ENCODE assay signal across 8 cellular contexts in the genomic region with DNA sequence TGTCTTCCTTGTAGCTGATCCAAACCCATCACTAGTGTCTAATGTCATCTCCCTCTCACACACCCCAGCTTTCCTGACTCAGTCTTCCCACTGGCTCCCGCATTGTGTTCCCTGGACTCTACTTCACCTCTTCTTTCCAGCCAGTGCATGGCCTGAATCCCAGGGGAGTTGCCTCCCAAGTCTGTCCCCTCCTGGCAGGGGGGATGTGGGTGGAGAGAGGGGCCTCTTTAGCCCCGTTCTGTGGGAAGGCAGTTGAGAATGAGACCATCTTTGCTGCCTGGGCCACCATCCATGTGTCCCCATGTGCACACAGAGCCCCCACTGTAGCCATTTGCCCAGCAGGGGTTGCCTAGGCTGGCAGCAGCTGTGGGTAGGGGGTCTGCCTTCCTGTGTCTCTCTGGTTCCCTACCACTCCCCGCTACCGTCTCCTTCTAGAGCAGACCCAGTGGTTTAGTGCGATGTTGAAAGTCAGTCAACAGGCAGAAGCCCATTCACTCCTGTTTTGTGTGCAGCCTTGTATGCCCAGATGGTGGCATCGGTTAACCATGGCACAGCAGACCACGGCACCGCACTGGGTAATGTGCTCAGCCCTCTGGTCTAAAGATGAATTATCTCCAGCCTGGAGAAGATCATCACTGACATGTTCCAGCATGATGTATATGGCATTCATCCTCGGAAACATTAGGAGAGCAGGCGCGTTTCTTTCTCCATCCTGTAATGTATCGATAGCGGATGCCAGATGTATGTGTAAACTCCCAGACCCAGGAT.
A peak's percentile ranks its signal among the peaks of the same experiment; 100 is the strongest.
DNase-seq lines count a peak whose midpoint lies in the region; ATAC-seq, FAIRE-seq and TF ChIP-seq lines count a peak whose summit lies in the region.

No MANE protein-coding gene starts in this region.

- ATAC-seq in omental fat pad (ENCODE audit: low FRiP score) = no peak
- ATAC-seq in GM21529 (IDR thresholded peaks at IDR 0.05; ENCODE audit: unreplicated experiment) = no peak

- DNase-seq in NCI-H69 (lab: John Stamatoyannopoulos, UW) (peak; percentile 63), cardiac fibroblast (ENCODE audit: low read depth in 2 of 2) (peak; percentile 11 to 34), urothelium cell line (ENCODE audit: low spot score) (no peak), omental fat pad (ENCODE audit: low spot score) (no peak), NCI-H2196 treated with DMSO at 0.1 percent for 48 hours (lab: John Stamatoyannopoulos, UW; ENCODE audit: unreplicated experiment) (no peak)
- DNase-seq in stimulated activated CD4-positive, alpha-beta T cell treated with anti-CD3 and anti-CD28 coated beads, Interleukin-15, amount 100 ng/mL, for 24 hours = peak; percentile 42

- peak; percentile 42 for TF ChIP-seq CTCF in GM12873 (IDR thresholded peaks at IDR 0.05; ENCODE audit: insufficient read depth, low read depth, low read length, missing control alignments)
- TF ChIP-seq CTCF in cardiac fibroblast (IDR thresholded peaks at IDR 0.05; ENCODE audit: low read depth, low read length) = peak; percentile 12
- no peak for TF ChIP-seq CTCF in omental fat pad (IDR thresholded peaks at IDR 0.05)

- FAIRE-seq in urothelium cell line (lab: Jason Lieb, UNC) = no peak

- H3K4me3 ChIP-seq in cardiac fibroblast (replicated peaks in 1 of 2; ENCODE audit: low read depth in 2 of 2, low read length in 2 of 2) = no peak overlapping the region

Comparison
In these comparisons a context has a peak if more than half of its experiments do, and no peak if none do; other contexts are left out.
1. CTCF ChIP-seq: peak in GM12873 (single experiment) and cardiac fibroblast (single experiment); none in omental fat pad (0 of 3).
2. DNase-seq: peak in NCI-H69 (single experiment), cardiac fibroblast (2 of 2) and stimulated activated CD4-positive, alpha-beta T cell treated with anti-CD3 and anti-CD28 coated beads, Interleukin-15, amount 100 ng/mL, for 24 hours (single experiment); none in urothelium cell line (single experiment), omental fat pad (single experiment) and NCI-H2196 treated with DMSO at 0.1 percent for 48 hours (single experiment).